In the genomic region with DNA sequence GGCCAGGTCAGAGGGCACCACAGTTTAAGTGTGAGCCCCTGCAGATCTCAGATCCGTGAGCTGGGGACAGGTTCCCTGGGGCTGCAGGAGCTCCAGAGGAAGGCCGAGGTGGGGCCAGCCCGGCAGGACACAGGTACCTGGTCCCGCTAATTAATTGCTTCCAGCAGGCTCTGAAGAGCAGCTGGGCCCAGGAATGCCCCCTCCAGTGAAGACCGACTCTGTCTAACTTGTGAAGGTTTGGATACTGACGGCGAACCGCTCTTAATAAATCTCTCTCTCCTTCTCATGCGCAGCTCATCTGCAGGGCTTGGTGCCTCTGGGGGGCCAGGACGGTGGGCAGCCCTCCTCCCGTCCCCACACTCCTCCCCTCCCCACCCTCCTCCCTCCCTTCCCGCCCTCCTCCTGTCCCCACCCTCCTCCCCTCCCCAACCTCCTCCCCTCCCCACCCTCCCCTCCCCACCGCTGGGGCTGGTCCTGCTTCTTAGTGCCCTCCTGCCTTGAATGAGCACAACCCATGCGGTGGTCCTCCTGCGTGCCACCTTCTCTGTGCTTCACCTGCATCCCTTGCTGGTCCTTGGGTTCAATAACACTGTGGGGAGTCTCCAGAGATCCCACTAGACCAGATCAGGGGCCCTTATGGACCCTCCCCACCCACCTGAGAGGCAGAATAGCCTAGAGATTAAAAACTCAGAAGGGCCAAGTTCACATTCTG, we compare ENCODE assay signal across 25 cellular contexts. TPM values are rescaled to one million over a fixed set of nuclear protein-coding genes. Genes with fewer than 3 reads are reported as not detected.
DNase-seq lines count a peak whose midpoint lies in the region; ATAC-seq and TF ChIP-seq lines count a peak whose summit lies in the region.
"Had no signal": no experiment of that assay in that cellular context is flagged by ENCODE, and none has a peak within 500 bp of the region (broad histone marks: within the 10 kb centered on the region; RNA-seq: fewer than 3 reads in every experiment).

No MANE protein-coding gene starts in this region.

- no peak overlapping the region for H3K27ac Mint-ChIP-seq in CD8-positive, alpha-beta memory T cell
- H3K27ac Mint-ChIP-seq in Caco-2 (ENCODE audit: unreplicated experiment) = no peak overlapping the region
- H3K27ac Mint-ChIP-seq: activated B cell treated with CpG ODN at 0.5 μM for 24 hours; activated CD4-positive, alpha-beta memory T cell treated with anti-CD3 and anti-CD28 coated beads, Interleukin-2, amount 10 ng/mL, durations not matched to agents 7 days and 5 days; activated T-cell treated with anti-CD3 and anti-CD28 coated beads, Interleukin-2, amount 50 U/mL, for 24 hours; dendritic cell treated with granulocyte-macrophage colony-stimulating factor and Interleukin-4, amounts not matched to agents 40 ng/mL and 50 ng/mL, for 4 days; naive B cell had no signal

- peaks cover 0 to 3% (median 0%) of the 10 kb centered on the region in 5 donors for H3K9me3 Mint-ChIP-seq in CD8-positive, alpha-beta memory T cell
- H3K9me3 Mint-ChIP-seq in Caco-2 (ENCODE audit: unreplicated experiment) = peaks cover 18% of the 10 kb centered on the region
- H3K9me3 Mint-ChIP-seq: activated B cell treated with CpG ODN at 0.5 μM for 24 hours; activated T-cell treated with anti-CD3 and anti-CD28 coated beads, Interleukin-2, amount 50 U/mL, for 24 hours had no signal

- no peak overlapping the region for H3K4me3 Mint-ChIP-seq in CD8-positive, alpha-beta memory T cell
- no peak overlapping the region for H3K4me3 Mint-ChIP-seq in Caco-2 (ENCODE audit: unreplicated experiment)
- H3K4me3 Mint-ChIP-seq: activated B cell treated with CpG ODN at 0.5 μM for 24 hours; activated CD4-positive, alpha-beta memory T cell treated with anti-CD3 and anti-CD28 coated beads, Interleukin-2, amount 10 ng/mL, durations not matched to agents 7 days and 5 days; activated T-cell treated with anti-CD3 and anti-CD28 coated beads, Interleukin-2, amount 50 U/mL, for 24 hours; dendritic cell treated with granulocyte-macrophage colony-stimulating factor and Interleukin-4, amounts not matched to agents 40 ng/mL and 50 ng/mL, for 4 days; naive B cell had no signal

- peak overlapping the region; percentile 37 for H3K9ac ChIP-seq in iPS-15b (ENCODE audit: low read depth, low read length)
- H3K9ac ChIP-seq in parathyroid adenoma = no peak overlapping the region

- H3K27me3 Mint-ChIP-seq in CD8-positive, alpha-beta memory T cell = peaks cover 5 to 28% of the 10 kb centered on the region in 2 donors
- H3K27me3 Mint-ChIP-seq in Caco-2 (ENCODE audit: insufficient read depth, unreplicated experiment) = no peaks in the 10 kb centered on the region
- H3K27me3 Mint-ChIP-seq: activated CD4-positive, alpha-beta memory T cell treated with anti-CD3 and anti-CD28 coated beads, Interleukin-2, amount 10 ng/mL, durations not matched to agents 7 days and 5 days had no signal

- H3K4me1 ChIP-seq in CD8-positive, alpha-beta memory T cell (ENCODE audit: insufficient read depth, low read length) = no peaks in the 10 kb centered on the region
- H3K4me1 ChIP-seq in iPS-15b (ENCODE audit: control insufficient read depth, insufficient read depth, low read length) (no peaks in the 10 kb centered on the region), parathyroid adenoma (peaks cover 7% of the 10 kb centered on the region), Caco-2 (peaks cover 34% of the 10 kb centered on the region)

- intact Hi-C loops in Caco-2 (cut with micrococcal nuclease; ENCODE audit: unreplicated experiment) = no loop called here

- peak; percentile 8 for DNase-seq in activated CD4-positive, CD25-positive, alpha-beta regulatory T cell treated with anti-CD3 and anti-CD28 coated beads, Interleukin-2, amount 50 U/mL, for 72 hours
- DNase-seq in activated CD4-positive, CD25-positive, alpha-beta regulatory T cell (lab: John Stamatoyannopoulos, UW) = no peak
- peak in 1 of 5 donors; percentile 11 for DNase-seq in CD8-positive, alpha-beta memory T cell
- DNase-seq in Caco-2 (no peak), hippocampal formation (lab: John Stamatoyannopoulos, UW) (no peak)
- DNase-seq: activated B cell treated with CpG ODN at 0.5 μM for 24 hours; activated CD4-positive, alpha-beta memory T cell treated with anti-CD3 and anti-CD28 coated beads, Interleukin-2, amount 10 ng/mL, durations not matched to agents 7 days and 5 days; activated naive CD4-positive, alpha-beta T cell; activated T-cell treated with anti-CD3 and anti-CD28 coated beads, Interleukin-2, amount 50 U/mL, for 24 hours; amygdala; GDM1; mesenchymal stem cell; naive B cell; NCI-H2081 treated with DMSO at 0.1 percent for 48 hours; NCI-H774; stimulated activated naive CD4-positive, alpha-beta T cell treated with Interleukin-2 at 50 U/mL for 16 hours; T-helper 9 cell; transverse colon had no signal

- POLR2A ChIA-PET in CD8-positive, alpha-beta memory T cell (lab: Charles Lee) = no interaction called here
- POLR2A ChIA-PET in Caco-2 (lab: Charles Lee) = no interaction called here

- H2AFZ ChIP-seq in parathyroid adenoma = peak overlapping the region; percentile 77

- no peak for TF ChIP-seq CTCF in parathyroid adenoma (IDR thresholded peaks at IDR 0.05)
- TF ChIP-seq CTCF in Caco-2 (IDR thresholded peaks at IDR 0.05; ENCODE audit: insufficient read depth in 1 of 2, low read depth in 1 of 2, low read length in 1 of 2, severe bottlenecking in 1 of 2, unreplicated experiment in 1 of 2) = no peak

- no peak for ATAC-seq in esophagus mucosa
- ATAC-seq: gastroesophageal sphincter had no signal

- peak overlapping the region; percentile 4 for H3K27ac ChIP-seq in CD8-positive, alpha-beta memory T cell (ENCODE audit: low read depth, low read length)
- no peak overlapping the region for H3K27ac ChIP-seq in parathyroid adenoma
- H3K27ac ChIP-seq: 22Rv1, gastroesophageal sphincter, transverse colon had no signal

- no peak overlapping the region for H3K4me2 ChIP-seq in parathyroid adenoma (ENCODE audit: low read length)

- H3K4me1 Mint-ChIP-seq in CD8-positive, alpha-beta memory T cell = no peaks in the 10 kb centered on the region
- peaks cover 10% of the 10 kb centered on the region for H3K4me1 Mint-ChIP-seq in Caco-2 (ENCODE audit: low read depth, unreplicated experiment)
- H3K4me1 Mint-ChIP-seq: activated B cell treated with CpG ODN at 0.5 μM for 24 hours; activated CD4-positive, alpha-beta memory T cell treated with anti-CD3 and anti-CD28 coated beads, Interleukin-2, amount 10 ng/mL, durations not matched to agents 7 days and 5 days had no signal

- H3K4me3 ChIP-seq in CD8-positive, alpha-beta memory T cell (ENCODE audit: low read length) = no peak overlapping the region
- H3K4me3 ChIP-seq in iPS-15b (ENCODE audit: low read depth, low read length) (no peak overlapping the region), parathyroid adenoma (ENCODE audit: low read depth, low read length) (no peak overlapping the region), Caco-2 (ENCODE audit: low read depth, low read length) (no peak overlapping the region)
- H3K4me3 ChIP-seq: gastroesophageal sphincter, K562, transverse colon had no signal

- H3K27me3 ChIP-seq in CD8-positive, alpha-beta memory T cell (ENCODE audit: insufficient read depth, low read length, poor library complexity, severe bottlenecking) = no peaks in the 10 kb centered on the region
- H3K27me3 ChIP-seq in iPS-15b (ENCODE audit: control insufficient read depth, insufficient read depth, low read length) (no peaks in the 10 kb centered on the region), parathyroid adenoma (ENCODE audit: control insufficient read depth, insufficient read depth, low read length) (no peaks in the 10 kb centered on the region), Caco-2 (replicated peaks; ENCODE audit: control insufficient read depth, insufficient read depth, low read length) (no peaks in the 10 kb centered on the region)

- H3K36me3 Mint-ChIP-seq in CD8-positive, alpha-beta memory T cell = peaks cover 0 to 5% (median 0%) of the 10 kb centered on the region in 3 donors
- no peaks in the 10 kb centered on the region for H3K36me3 Mint-ChIP-seq in Caco-2 (ENCODE audit: insufficient read depth, unreplicated experiment)

- no peaks in the 10 kb centered on the region for H3K9me3 ChIP-seq in CD8-positive, alpha-beta memory T cell (ENCODE audit: low read length)
- H3K9me3 ChIP-seq in iPS-15b (ENCODE audit: control insufficient read depth, insufficient read depth, low read length) = no peaks in the 10 kb centered on the region
- H3K9me3 ChIP-seq in parathyroid adenoma (ENCODE audit: control insufficient read depth, low read length) = no peaks in the 10 kb centered on the region
- H3K9me3 ChIP-seq in Caco-2 = no peaks in the 10 kb centered on the region
- H3K9me3 ChIP-seq: gastroesophageal sphincter, transverse colon had no signal

- no TSS peak for BruUV-seq in Caco-2 (replicated peaks; lab: Mats Ljungman, UMichigan)

- CTCF ChIA-PET in CD8-positive, alpha-beta memory T cell (lab: Charles Lee) = no interaction called here
- CTCF ChIA-PET in Caco-2 (lab: Charles Lee) = interaction anchor here (0.7 kb wide), 1 partner anchor 22 kb away, joined by 4 read pairs; no protein-coding TSS in a partner anchor

- H3K36me3 ChIP-seq in CD8-positive, alpha-beta memory T cell (ENCODE audit: insufficient read depth, low read length) = no peaks in the 10 kb centered on the region
- H3K36me3 ChIP-seq in iPS-15b (ENCODE audit: control insufficient read depth, insufficient read depth, low read length) (no peaks in the 10 kb centered on the region), parathyroid adenoma (ENCODE audit: control insufficient read depth, insufficient read depth, low read length) (no peaks in the 10 kb centered on the region), Caco-2 (ENCODE audit: control insufficient read depth, insufficient read depth, low read length) (no peaks in the 10 kb centered on the region)
- H3K36me3 ChIP-seq: gastroesophageal sphincter, transverse colon had no signal

- no peaks in the 10 kb centered on the region for H3K79me2 ChIP-seq in parathyroid adenoma

RNA-seq across cellular contexts. Expression of gene PDGFA, which starts 38.3 kb away (rescaled TPM):
- total RNA-seq in CD8-positive, alpha-beta memory T cell = 10 to 100 TPM; 11.6 to 11.9 TPM
- 0.68 TPM for polyA plus RNA-seq in CD8-positive, alpha-beta memory T cell
- total RNA-seq in Caco-2 (2022) = 76.8 and 78.5 TPM in 2 replicates
- total RNA-seq in esophagus mucosa = 4.1 TPM
